Comparison of ENCODE assay signal across 1 cellular context in genomic region chr11:67455054-67455453, GRCh38.
TF ChIP-seq lines count a peak whose summit lies in the region.

CABP4 (plus strand) TSS chr11:67455354; CDS start chr11:67455424, 70 bp downstream.

TF ChIP-seq in K562, 482 proteins besides CTCF, POLR2A, EP300 and RAD21 (continued from another document):
- no peak for TF ChIP-seq ZBTB33 (CRISPR knock-in tag; IDR thresholded peaks at IDR 0.05)
- TF ChIP-seq NR3C1 (CRISPR knock-in tag; IDR thresholded peaks at IDR 0.05): no peak
